In genomic region chr4:45120163-45120562, GRCh38 we compare ENCODE assay signal across 11 cellular contexts.
DNase-seq lines count a peak whose midpoint lies in the region; ATAC-seq and TF ChIP-seq lines count a peak whose summit lies in the region.
"Had no signal": no experiment of that assay in that cellular context is flagged by ENCODE, and none has a peak within 500 bp of the region (broad histone marks: within the 10 kb centered on the region; RNA-seq: fewer than 3 reads in every experiment).

No MANE protein-coding gene starts in this region.

- no TSS peak for BruUV-seq in PC-3 (replicated peaks; lab: Mats Ljungman, UMichigan)

- H3K36me3 Mint-ChIP-seq in activated T-helper 2 cell treated with anti-CD3 and anti-CD28 coated beads, Interferon-gamma antibody, Interleukin-2, Interleukin-4, amounts not matched to agents 10 μg/mL and 5 μg/mL and 100 μg/mL, durations not matched to agents 14 hours and 24 hours and 36 hours (ENCODE audit: low read depth), result no peaks in the 10 kb centered on the region

- peak; percentile 92 for ATAC-seq in GM18873 (IDR thresholded peaks at IDR 0.05; ENCODE audit: low FRiP score, unreplicated experiment)
- ATAC-seq in HG03095 (IDR thresholded peaks at IDR 0.05; ENCODE audit: unreplicated experiment), result peak; percentile 90
- ATAC-seq in PC-3, result no peak
- no peak for ATAC-seq in omental fat pad (ENCODE audit: low FRiP score)

- TF ChIP-seq CTCF in PC-3 (conservative IDR thresholded peaks at IDR 0.05; ENCODE audit: low read depth, low read length) (no peak), omental fat pad (IDR thresholded peaks at IDR 0.05) (no peak)

- no peaks in the 10 kb centered on the region for H3K4me1 Mint-ChIP-seq in activated T-helper 2 cell treated with anti-CD3 and anti-CD28 coated beads, Interferon-gamma antibody, Interleukin-2, Interleukin-4, amounts not matched to agents 10 μg/mL and 5 μg/mL and 100 μg/mL, durations not matched to agents 14 hours and 24 hours and 36 hours (ENCODE audit: low read depth)

- intact Hi-C loops in activated T-helper 2 cell treated with anti-CD3 and anti-CD28 coated beads, Interferon-gamma antibody, Interleukin-2, Interleukin-4, amounts not matched to agents 10 μg/mL and 5 μg/mL and 100 μg/mL, durations not matched to agents 14 hours and 24 hours and 36 hours (cut with micrococcal nuclease), result no loop called here
- intact Hi-C loops in PC-3 (cut with micrococcal nuclease), result no loop called here

- no peaks in the 10 kb centered on the region for H3F3A ChIP-seq in PC-3 (ENCODE audit: low read length, unreplicated experiment)

- peaks cover 12% of the 10 kb centered on the region for H3K9me3 Mint-ChIP-seq in activated T-helper 2 cell treated with anti-CD3 and anti-CD28 coated beads, Interferon-gamma antibody, Interleukin-2, Interleukin-4, amounts not matched to agents 10 μg/mL and 5 μg/mL and 100 μg/mL, durations not matched to agents 14 hours and 24 hours and 36 hours

- H3K27me3 ChIP-seq in PC-3 (ENCODE audit: low read length), result no peaks in the 10 kb centered on the region

- H4K20me1 ChIP-seq in PC-3 (ENCODE audit: low read length), result no peaks in the 10 kb centered on the region

- no peaks in the 10 kb centered on the region for H3K36me3 ChIP-seq in PC-3 (ENCODE audit: low read depth, low read length)

- POLR2A ChIA-PET in PC-3 (lab: Charles Lee; ENCODE audit: unreplicated experiment), result no interaction called here

- CTCF ChIA-PET in PC-3 (lab: Charles Lee), result no interaction called here

- DNase-seq in DMS153 (lab: John Stamatoyannopoulos, UW) (peak; percentile 82), cerebellar cortex (ENCODE audit: low spot score) (peak; percentile 54), PC-3 (no peak), ureter (ENCODE audit: low spot score) (no peak), omental fat pad (ENCODE audit: low spot score) (no peak)
- no peak for DNase-seq in activated T-helper 2 cell treated with anti-CD3 and anti-CD28 coated beads, Interferon-gamma antibody, Interleukin-2, Interleukin-4, amounts not matched to agents 10 μg/mL and 5 μg/mL and 100 μg/mL, durations not matched to agents 14 hours and 24 hours and 36 hours (ENCODE audit: low spot score)
- DNase-seq: amygdala; NCI-H524 treated with DMSO at 0.1 percent for 48 hours; stimulated activated CD4-positive, alpha-beta T cell treated with anti-CD3 and anti-CD28 coated beads, Interleukin-12 subunit alpha, Interleukin-12 subunit beta, amount 100 ng/mL, for 4 hours had no signal

- no peak overlapping the region for H2AFZ ChIP-seq in PC-3 (ENCODE audit: low read length)

- H3K79me2 ChIP-seq in PC-3 (ENCODE audit: low read length), result no peaks in the 10 kb centered on the region

- no peak overlapping the region for H3K4me3 ChIP-seq in PC-3 (ENCODE audit: low read length)

- no peak overlapping the region for H3K4me2 ChIP-seq in PC-3 (ENCODE audit: low read length)

- H3K9ac ChIP-seq in PC-3 (ENCODE audit: low read length), result no peak overlapping the region

- no peaks in the 10 kb centered on the region for H3K27me3 Mint-ChIP-seq in activated T-helper 2 cell treated with anti-CD3 and anti-CD28 coated beads, Interferon-gamma antibody, Interleukin-2, Interleukin-4, amounts not matched to agents 10 μg/mL and 5 μg/mL and 100 μg/mL, durations not matched to agents 14 hours and 24 hours and 36 hours (ENCODE audit: low read depth)

- no peak overlapping the region for H3K4me3 Mint-ChIP-seq in activated T-helper 2 cell treated with anti-CD3 and anti-CD28 coated beads, Interferon-gamma antibody, Interleukin-2, Interleukin-4, amounts not matched to agents 10 μg/mL and 5 μg/mL and 100 μg/mL, durations not matched to agents 14 hours and 24 hours and 36 hours (ENCODE audit: low read depth)

- H3K9me3 ChIP-seq in PC-3 (ENCODE audit: low read length), result no peaks in the 10 kb centered on the region

- no peak overlapping the region for H3K27ac ChIP-seq in PC-3 (ENCODE audit: low read length)

- no peaks in the 10 kb centered on the region for H3K9me2 ChIP-seq in PC-3 (replicated peaks; ENCODE audit: low read length)

- H3K27ac Mint-ChIP-seq in activated T-helper 2 cell treated with anti-CD3 and anti-CD28 coated beads, Interferon-gamma antibody, Interleukin-2, Interleukin-4, amounts not matched to agents 10 μg/mL and 5 μg/mL and 100 μg/mL, durations not matched to agents 14 hours and 24 hours and 36 hours, result no peak overlapping the region

- no peaks in the 10 kb centered on the region for H3K4me1 ChIP-seq in PC-3 (ENCODE audit: insufficient read depth, low read length)

Comparison
In these comparisons a context has a peak if more than half of its experiments do, and no peak if none do; other contexts are left out.
1. DNase-seq: peak in DMS153 (single experiment) and cerebellar cortex (single experiment); none in activated T-helper 2 cell treated with anti-CD3 and anti-CD28 coated beads, Interferon-gamma antibody, Interleukin-2, Interleukin-4, amounts not matched to agents 10 μg/mL and 5 μg/mL and 100 μg/mL, durations not matched to agents 14 hours and 24 hours and 36 hours (single experiment), PC-3 (single experiment), ureter (single experiment) and omental fat pad (single experiment).
2. ATAC-seq: peak in GM18873 (single experiment) and HG03095 (single experiment); none in PC-3 (single experiment) and omental fat pad (single experiment).